16 cellular contexts compared by ENCODE assay signal in genomic region chr16:30031477-30031918, GRCh38. TPM values are rescaled to one million over a fixed set of nuclear protein-coding genes. Genes with fewer than 3 reads are reported as not detected.
DNase-seq lines count a peak whose midpoint lies in the region; ATAC-seq and TF ChIP-seq lines count a peak whose summit lies in the region.
"Had no signal": no experiment of that assay in that cellular context is flagged by ENCODE, and none has a peak within 500 bp of the region (broad histone marks: within the 10 kb centered on the region; RNA-seq: fewer than 3 reads in every experiment).

No MANE protein-coding gene starts in this region.

- no peaks in the 10 kb centered on the region for H3K9me3 Mint-ChIP-seq in osteocyte (ENCODE audit: unreplicated experiment)
- H3K9me3 Mint-ChIP-seq: activated naive CD4-positive, alpha-beta T cell treated with anti-CD3 and anti-CD28 coated beads for 36 hours; CD4-positive, alpha-beta T cell; naive thymus-derived CD8-positive, alpha-beta T cell had no signal

- no peak overlapping the region for H2BK120ac ChIP-seq in trophoblast cell (ENCODE audit: insufficient read depth, low read length, poor library complexity)

- ATAC-seq in PC-3 = no peak
- no peak for ATAC-seq in HG02970 (IDR thresholded peaks at IDR 0.05; ENCODE audit: low FRiP score, unreplicated experiment)

- H2BK12ac ChIP-seq in trophoblast cell (ENCODE audit: low read length) = no peak overlapping the region

- no peak overlapping the region for H2BK5ac ChIP-seq in trophoblast cell (ENCODE audit: low read depth, low read length, poor library complexity)

- H3K18ac ChIP-seq in trophoblast cell (ENCODE audit: low read length) = no peak overlapping the region

- H4K20me1 ChIP-seq in PC-3 (ENCODE audit: low read length) (no peaks in the 10 kb centered on the region), hepatocyte (ENCODE audit: insufficient read depth, poor library complexity, severe bottlenecking) (no peaks in the 10 kb centered on the region)

- H3K79me2 ChIP-seq in PC-3 (ENCODE audit: low read length) (no peaks in the 10 kb centered on the region), hepatocyte (no peaks in the 10 kb centered on the region), trophoblast cell (ENCODE audit: control insufficient read depth, insufficient read depth, low read length, poor library complexity) (no peaks in the 10 kb centered on the region)

- POLR2A ChIA-PET in PC-3 (lab: Charles Lee; ENCODE audit: unreplicated experiment) = no interaction called here

- intact Hi-C loops in PC-3 (cut with micrococcal nuclease) = no loop called here

- H3K9me2 ChIP-seq in PC-3 (replicated peaks; ENCODE audit: low read length) (no peaks in the 10 kb centered on the region), hepatocyte (replicated peaks; ENCODE audit: insufficient read depth) (no peaks in the 10 kb centered on the region)

- BruUV-seq in PC-3 (replicated peaks; lab: Mats Ljungman, UMichigan) = no TSS peak

- no peak overlapping the region for H2AFZ ChIP-seq in PC-3 (ENCODE audit: low read length)
- H2AFZ ChIP-seq in hepatocyte = no peak overlapping the region
- no peak overlapping the region for H2AFZ ChIP-seq in trophoblast cell (ENCODE audit: insufficient read depth, low read length, poor library complexity)

- no peak overlapping the region for H3K4me3 ChIP-seq in GM06990 (replicated peaks; ENCODE audit: low read depth, low read length)
- H3K4me3 ChIP-seq in PC-3 (ENCODE audit: low read length) = peak overlapping the region; percentile 47; the same call in 1 of the 2 replicates
- H3K4me3 ChIP-seq in hepatocyte = no peak overlapping the region
- no peak overlapping the region for H3K4me3 ChIP-seq in trophoblast cell (ENCODE audit: low read depth, low read length)
- H3K4me3 ChIP-seq: HAP-1 had no signal

- no peaks in the 10 kb centered on the region for H3K79me1 ChIP-seq in trophoblast cell (ENCODE audit: low read length)

- no peaks in the 10 kb centered on the region for H3K36me3 ChIP-seq in GM06990 (ENCODE audit: control insufficient read depth, insufficient read depth, low read length)
- no peaks in the 10 kb centered on the region; the same call in 1 of the 2 replicates for H3K36me3 ChIP-seq in PC-3 (ENCODE audit: low read depth, low read length)
- H3K36me3 ChIP-seq in hepatocyte (replicated peaks; ENCODE audit: insufficient read depth, low read depth) = no peaks in the 10 kb centered on the region
- no peaks in the 10 kb centered on the region for H3K36me3 ChIP-seq in trophoblast cell (ENCODE audit: control insufficient read depth in 1 of 2, insufficient read depth in 2 of 2, low read length in 2 of 2)
- H3K36me3 ChIP-seq: HAP-1, thoracic aorta had no signal

- H4K12ac ChIP-seq in trophoblast cell (ENCODE audit: low read depth, low read length) = no peak overlapping the region

- H3K9me3 ChIP-seq in PC-3 (ENCODE audit: low read length) = no peaks in the 10 kb centered on the region
- no peaks in the 10 kb centered on the region for H3K9me3 ChIP-seq in hepatocyte (ENCODE audit: low read depth)
- H3K9me3 ChIP-seq in trophoblast cell (ENCODE audit: insufficient read depth, low read depth, low read length) = peaks cover 2% of the 10 kb centered on the region
- H3K9me3 ChIP-seq: HAP-1, thoracic aorta had no signal

- no peak overlapping the region for H3K14ac ChIP-seq in trophoblast cell (ENCODE audit: low read length)

- CTCF ChIA-PET in PC-3 (lab: Charles Lee) = interaction anchor here (0.5 to 0.6 kb wide), 2 partner anchors 149 to 207 kb away, joined by 4 to 17 read pairs; no protein-coding TSS in a partner anchor

- no peak overlapping the region for H3K9ac ChIP-seq in PC-3 (ENCODE audit: low read length)
- H3K9ac ChIP-seq in trophoblast cell (ENCODE audit: low read length) = no peak overlapping the region

- H3K36me3 Mint-ChIP-seq in osteocyte (ENCODE audit: unreplicated experiment) = no peaks in the 10 kb centered on the region
- H3K36me3 Mint-ChIP-seq: naive thymus-derived CD8-positive, alpha-beta T cell had no signal

- peaks cover 48% of the 10 kb centered on the region for H3K27me3 Mint-ChIP-seq in osteocyte (ENCODE audit: unreplicated experiment)

- no peaks in the 10 kb centered on the region; the same call in 1 of the 2 replicates for H3K27me3 ChIP-seq in GM06990 (replicated peaks; ENCODE audit: control insufficient read depth, insufficient read depth, low read length)
- no peaks in the 10 kb centered on the region for H3K27me3 ChIP-seq in PC-3 (ENCODE audit: low read length)
- H3K27me3 ChIP-seq in hepatocyte = peaks cover 65% of the 10 kb centered on the region
- H3K27me3 ChIP-seq in trophoblast cell (ENCODE audit: insufficient read depth, low read length) = peaks cover 25% of the 10 kb centered on the region

- H3K4me1 ChIP-seq in PC-3 (ENCODE audit: insufficient read depth, low read length) (no peaks in the 10 kb centered on the region), hepatocyte (ENCODE audit: insufficient read depth) (peaks cover 7% of the 10 kb centered on the region), trophoblast cell (ENCODE audit: control insufficient read depth in 1 of 2, insufficient read depth in 2 of 2, low read length in 2 of 2) (no peaks in the 10 kb centered on the region)
- H3K4me1 ChIP-seq: HAP-1 had no signal

- no peak overlapping the region for H3K23ac ChIP-seq in trophoblast cell (ENCODE audit: low read length)

- no peak for DNase-seq in GM06990 (ENCODE audit: extremely low read depth, insufficient read length)
- DNase-seq in PC-3 = no peak
- DNase-seq in hepatocyte (ENCODE audit: low spot score) = no peak
- DNase-seq in osteocyte (ENCODE audit: extremely low spot score, unreplicated experiment) = no peak
- no peak for DNase-seq in NCI-H2196 treated with DMSO at 0.1 percent for 48 hours (lab: John Stamatoyannopoulos, UW; ENCODE audit: unreplicated experiment)
- no peak for DNase-seq in trophoblast cell

- H2AK5ac ChIP-seq in trophoblast cell (ENCODE audit: low read length) = no peak overlapping the region

- H3K4me3 Mint-ChIP-seq in osteocyte (ENCODE audit: unreplicated experiment) = peak overlapping the region; percentile 32
- H3K4me3 Mint-ChIP-seq: activated naive CD4-positive, alpha-beta T cell treated with anti-CD3 and anti-CD28 coated beads for 36 hours had no signal

- H3K27ac Mint-ChIP-seq in osteocyte (ENCODE audit: unreplicated experiment) = no peak overlapping the region
- H3K27ac Mint-ChIP-seq: activated naive CD4-positive, alpha-beta T cell treated with anti-CD3 and anti-CD28 coated beads for 36 hours; CD4-positive, alpha-beta T cell had no signal

- peak overlapping the region; percentile 59 for H3K4me2 ChIP-seq in PC-3 (ENCODE audit: low read length)
- peak overlapping the region; percentile 86 for H3K4me2 ChIP-seq in hepatocyte
- no peak overlapping the region for H3K4me2 ChIP-seq in trophoblast cell (ENCODE audit: low read length)

- 21% methylated on average over 11 of the region's 11 CpGs for WGBS in hepatocyte (ENCODE audit: low lambda C conversion rate, missing lambda C conversion rate)
- WGBS in trophoblast cell (ENCODE audit: extremely low coverage, insufficient coverage, insufficient read length) = no CpG with 5 or more reads among the region's 11 CpGs

- H3K4me1 Mint-ChIP-seq in osteocyte (ENCODE audit: unreplicated experiment) = peaks cover 8% of the 10 kb centered on the region

- H3F3A ChIP-seq in PC-3 (ENCODE audit: low read length, unreplicated experiment) = no peaks in the 10 kb centered on the region

- H4K8ac ChIP-seq in trophoblast cell (ENCODE audit: low read depth, low read length) = no peak overlapping the region

- no peak overlapping the region for H3K4ac ChIP-seq in trophoblast cell (ENCODE audit: low read depth, low read length)

- TF ChIP-seq CTCF in GM06990 (IDR thresholded peaks at IDR 0.05; ENCODE audit: insufficient read depth, low read length, poor library complexity, severe bottlenecking) (peak; percentile 2), PC-3 (conservative IDR thresholded peaks at IDR 0.05; ENCODE audit: low read depth, low read length) (no peak), hepatocyte (IDR thresholded peaks at IDR 0.05; ENCODE audit: poor library complexity) (no peak), osteocyte (IDR thresholded peaks at IDR 0.05) (no peak)

- no peak overlapping the region for H4K91ac ChIP-seq in trophoblast cell (ENCODE audit: low read depth, low read length)

- H3K27ac ChIP-seq in PC-3 (ENCODE audit: low read length) (no peak overlapping the region), hepatocyte (no peak overlapping the region), trophoblast cell (ENCODE audit: low read depth, low read length) (no peak overlapping the region)
- H3K27ac ChIP-seq: thoracic aorta had no signal

RNA-seq across cellular contexts. Expression of gene TLCD3B, which starts 0.4 kb away (rescaled TPM):
- total RNA-seq in PC-3 (2014; rRNA removed) (0.29 and 0.47 TPM in 2 replicates), hepatocyte (not detected in 2 replicates), osteocyte (0.32 and 0.52 TPM in 2 replicates)
- polyA plus RNA-seq in hepatocyte = not detected in 2 replicates
- 0.07 and 0.10 TPM in 2 replicates for polyA plus RNA-seq in trophoblast cell (2013)
- total RNA-seq: CD4-positive, alpha-beta T cell; lower leg skin; naive thymus-derived CD8-positive, alpha-beta T cell; sciatic nerve; thoracic aorta had no signal
- polyA plus RNA-seq: naive thymus-derived CD8-positive, alpha-beta T cell had no signal

RNA-seq across cellular contexts. Expression of gene C16orf92, which starts 8.5 kb away (rescaled TPM):
- total RNA-seq in PC-3 (2014; rRNA removed) (not detected in 2 replicates), hepatocyte (not detected in 2 replicates), osteocyte (not detected in 2 replicates)
- polyA plus RNA-seq in hepatocyte = not detected in 2 replicates
- not detected in 2 replicates for polyA plus RNA-seq in trophoblast cell (2013)
- total RNA-seq: activated naive CD4-positive, alpha-beta T cell treated with anti-CD3 and anti-CD28 coated beads for 36 hours; CD4-positive, alpha-beta T cell; HT1080; lower leg skin; naive thymus-derived CD8-positive, alpha-beta T cell; sciatic nerve; T-helper 2 cell treated with Interferon-gamma antibody and Interleukin-4, amounts not matched to agents 100 ng/mL and 5 ng/mL, for 36 hours; thoracic aorta had no signal
- polyA plus RNA-seq: naive thymus-derived CD8-positive, alpha-beta T cell had no signal

RNA-seq across cellular contexts. Expression of gene DOC2A, which starts 20.7 kb away (rescaled TPM):
- 4.6 and 5.2 TPM in 2 replicates for total RNA-seq in PC-3 (2014; rRNA removed)
- total RNA-seq in hepatocyte = 6.8 and 6.9 TPM in 2 replicates
- 11.4 and 13.0 TPM in 2 replicates for polyA plus RNA-seq in hepatocyte
- total RNA-seq in osteocyte = 1.3 TPM in 2 replicates
- 0.57 and 0.79 TPM in 2 replicates for polyA plus RNA-seq in trophoblast cell (2013)
- total RNA-seq: naive thymus-derived CD8-positive, alpha-beta T cell had no signal
- polyA plus RNA-seq: naive thymus-derived CD8-positive, alpha-beta T cell had no signal

RNA-seq across cellular contexts. Expression of gene ALDOA, which starts 34.1 kb away (rescaled TPM):
- total RNA-seq in PC-3 (2014; rRNA removed) = 1,859 and 2,048 TPM in 2 replicates
- 392 and 397 TPM in 2 replicates for total RNA-seq in hepatocyte
- polyA plus RNA-seq in hepatocyte = 882 and 924 TPM in 2 replicates
- total RNA-seq in osteocyte = 750 and 765 TPM in 2 replicates
- polyA plus RNA-seq in trophoblast cell (2013) = 965 and 1,015 TPM in 2 replicates

RNA-seq across cellular contexts. Expression of gene INO80E, which starts 35.5 kb away (rescaled TPM):
- total RNA-seq in PC-3 (2014; rRNA removed) (60.6 and 70.3 TPM in 2 replicates), hepatocyte (61.2 and 99.9 TPM in 2 replicates), osteocyte (72.4 and 77.0 TPM in 2 replicates)
- polyA plus RNA-seq in hepatocyte = 14.0 and 17.6 TPM in 2 replicates
- 47.0 and 48.1 TPM in 2 replicates for polyA plus RNA-seq in trophoblast cell (2013)
